10 cellular contexts compared by ENCODE assay signal in genomic region chr17:47692137-47692894, GRCh38. TPM values are rescaled to one million over a fixed set of nuclear protein-coding genes. Genes with fewer than 3 reads are reported as not detected.
DNase-seq lines count a peak whose midpoint lies in the region; ATAC-seq and TF ChIP-seq lines count a peak whose summit lies in the region.
"Had no signal": no experiment of that assay in that cellular context is flagged by ENCODE, and none has a peak within 500 bp of the region (broad histone marks: within the 10 kb centered on the region; RNA-seq: fewer than 3 reads in every experiment).

No MANE protein-coding gene starts in this region.

- H3K27me3 ChIP-seq in BLaER1 treated with 17β-estradiol and CSF1 and Interleukin-3, amounts not matched to agents 10 nM and 100 nM = no peaks in the 10 kb centered on the region
- H3K27me3 ChIP-seq in DND-41 (ENCODE audit: insufficient read depth, low read length, poor library complexity) (peaks cover 13% of the 10 kb centered on the region), hepatocyte (no peaks in the 10 kb centered on the region), thyroid gland (no peaks in the 10 kb centered on the region)
- H3K27me3 ChIP-seq: brain microvascular endothelial cell had no signal

- peaks cover 59 to 73% (median 63%) of the 10 kb centered on the region in 10 experiments for H3K4me1 ChIP-seq in BLaER1 treated with 17β-estradiol and CSF1 and Interleukin-3, amounts not matched to agents 10 nM and 100 nM
- H3K4me1 ChIP-seq in DND-41 (ENCODE audit: insufficient read depth, low read length) (peaks cover 31% of the 10 kb centered on the region), hepatocyte (ENCODE audit: insufficient read depth) (peaks cover 15% of the 10 kb centered on the region), thyroid gland (peaks cover 14 to 17% of the 10 kb centered on the region in 2 donors)

- DNase-seq in DND-41 = no peak
- DNase-seq in RWPE1 (ENCODE audit: low spot score) = no peak
- DNase-seq in hepatocyte (ENCODE audit: low spot score) = no peak
- DNase-seq in thyroid gland = no peak
- no peak for DNase-seq in putamen (ENCODE audit: low spot score)
- DNase-seq in NCI-H1105 treated with DMSO at 0.1 percent for 48 hours (lab: John Stamatoyannopoulos, UW) = no peak
- DNase-seq in Ammon's horn (ENCODE audit: low spot score) = no peak
- DNase-seq: brain microvascular endothelial cell had no signal

- H3K4me2 ChIP-seq in BLaER1 treated with 17β-estradiol and CSF1 and Interleukin-3, amounts not matched to agents 10 nM and 100 nM = peak overlapping the region; percentile 75 to 98 (median 92)
- H3K4me2 ChIP-seq in DND-41 (ENCODE audit: insufficient read depth, low read length) (peak overlapping the region; percentile 85; the same call in 1 of the 2 replicates), hepatocyte (peak overlapping the region; percentile 98)

- peak overlapping the region in 9 of 11 experiments; percentile 88 to 95 (median 90); a peak in 16 of 22 replicates for H3K9ac ChIP-seq in BLaER1 treated with 17β-estradiol and CSF1 and Interleukin-3, amounts not matched to agents 10 nM and 100 nM
- H3K9ac ChIP-seq in DND-41 (ENCODE audit: low read depth, low read length) = no peak overlapping the region

- H3K79me2 ChIP-seq in DND-41 (ENCODE audit: insufficient read depth, low read length) = no peaks in the 10 kb centered on the region
- H3K79me2 ChIP-seq in hepatocyte = no peaks in the 10 kb centered on the region

- ATAC-seq in DND-41 (ENCODE audit: insufficient read depth, low read depth) = no peak

- H3K36me3 ChIP-seq in BLaER1 treated with 17β-estradiol and CSF1 and Interleukin-3, amounts not matched to agents 10 nM and 100 nM = peaks cover 0 to 16% (median 5%) of the 10 kb centered on the region in 11 experiments; a peak in 11 of 22 replicates
- H3K36me3 ChIP-seq in DND-41 (ENCODE audit: insufficient read depth, low read length) = no peaks in the 10 kb centered on the region
- H3K36me3 ChIP-seq in hepatocyte (replicated peaks; ENCODE audit: insufficient read depth, low read depth) = no peaks in the 10 kb centered on the region
- H3K36me3 ChIP-seq in thyroid gland = no peaks in the 10 kb centered on the region
- H3K36me3 ChIP-seq: brain microvascular endothelial cell had no signal

- CTCF ChIA-PET in RWPE1 (lab: Yijun Ruan, JAX) = interaction anchor here (1.5 kb wide), 1 partner anchor 28 kb away, joined by 3 read pairs; no protein-coding TSS in a partner anchor

- peaks cover 5 to 33% (median 19%) of the 10 kb centered on the region in 11 experiments; a peak in 15 of 22 replicates for H4K20me1 ChIP-seq in BLaER1 treated with 17β-estradiol and CSF1 and Interleukin-3, amounts not matched to agents 10 nM and 100 nM
- peaks cover 30% of the 10 kb centered on the region for H4K20me1 ChIP-seq in DND-41 (ENCODE audit: insufficient read depth, low read length)
- no peaks in the 10 kb centered on the region for H4K20me1 ChIP-seq in hepatocyte (ENCODE audit: insufficient read depth, poor library complexity, severe bottlenecking)

- peak overlapping the region in 7 of 11 experiments; percentile 87 to 96 (median 93); a peak in 10 of 22 replicates for H3K27ac ChIP-seq in BLaER1 treated with 17β-estradiol and CSF1 and Interleukin-3, amounts not matched to agents 10 nM and 100 nM
- H3K27ac ChIP-seq in DND-41 (ENCODE audit: low read length) = no peak overlapping the region
- peak overlapping the region; percentile 24; the same call in 1 of the 2 replicates for H3K27ac ChIP-seq in RWPE1
- no peak overlapping the region for H3K27ac ChIP-seq in hepatocyte
- H3K27ac ChIP-seq in thyroid gland = no peak overlapping the region
- H3K27ac ChIP-seq: brain microvascular endothelial cell had no signal

- no peaks in the 10 kb centered on the region for H3K9me2 ChIP-seq in hepatocyte (replicated peaks; ENCODE audit: insufficient read depth)

- no peaks in the 10 kb centered on the region for H3K9me3 ChIP-seq in BLaER1 treated with 17β-estradiol and CSF1 and Interleukin-3, amounts not matched to agents 10 nM and 100 nM (replicated peaks in 1 of 11)
- H3K9me3 ChIP-seq in DND-41 (ENCODE audit: insufficient read depth, low read length, severe bottlenecking) (no peaks in the 10 kb centered on the region), hepatocyte (ENCODE audit: low read depth) (no peaks in the 10 kb centered on the region), thyroid gland (no peaks in the 10 kb centered on the region)

- H3K4me3 ChIP-seq in BLaER1 treated with 17β-estradiol and CSF1 and Interleukin-3, amounts not matched to agents 10 nM and 100 nM = peak overlapping the region in 8 of 10 experiments; percentile 65 to 89 (median 76); a peak in 10 of 20 replicates
- H3K4me3 ChIP-seq in DND-41 (ENCODE audit: low read depth in 1 of 2, low read length in 2 of 2) = no peak overlapping the region
- H3K4me3 ChIP-seq in hepatocyte = no peak overlapping the region
- no peak overlapping the region for H3K4me3 ChIP-seq in thyroid gland (replicated peaks in 1 of 3)

- TF ChIP-seq CTCF in DND-41 (IDR thresholded peaks at IDR 0.05; ENCODE audit: borderline replicate concordance, extremely low read depth, low read length, poor library complexity, severe bottlenecking) (no peak), RWPE1 (conservative IDR thresholded peaks at IDR 0.05; ENCODE audit: low read depth) (no peak), hepatocyte (IDR thresholded peaks at IDR 0.05; ENCODE audit: poor library complexity) (no peak), thyroid gland (IDR thresholded peaks at IDR 0.05) (no peak)

- POLR2A ChIA-PET in RWPE1 (lab: Yijun Ruan, JAX; ENCODE audit: low non-redundant PET) = no interaction called here

- intact Hi-C loops in thyroid gland (cut with DNase I) = loop anchor here (10.0 kb wide), 1 partner anchor 202 kb away; the partner anchor contains the start of gene SP2

- H2AFZ ChIP-seq in DND-41 (ENCODE audit: low read depth, low read length) = no peak overlapping the region
- no peak overlapping the region for H2AFZ ChIP-seq in hepatocyte

- TF ChIP-seq POLR2A in thyroid gland (IDR thresholded peaks at IDR 0.05) = no peak

- 57% methylated on average over 2 of the region's 2 CpGs for WGBS in hepatocyte (ENCODE audit: low lambda C conversion rate, missing lambda C conversion rate)
- WGBS in thyroid gland, 2 donors = 71 to 81% methylated on average over 2 of the region's 2 CpGs

RNA-seq across cellular contexts. Expression of gene TBKBP1, which starts 1.6 kb away (rescaled TPM):
- total RNA-seq in hepatocyte = 15.5 and 17.8 TPM in 2 replicates
- polyA plus RNA-seq in hepatocyte = 5.6 and 7.5 TPM in 2 replicates
- total RNA-seq in thyroid gland = 10 to 100 TPM in 2 of 4 donors, 1 to 10 TPM in 2; 8.2 to 11.0 (median 10.0) TPM

RNA-seq across cellular contexts. Expression of gene TBX21, which starts 40.7 kb away (rescaled TPM):
- not detected in 2 replicates for total RNA-seq in hepatocyte
- polyA plus RNA-seq in hepatocyte = not detected in 2 replicates
- 1 to 10 TPM in 2 of 4 donors, under 1 TPM in 2; 0.40 to 2.9 (median 0.87) TPM for total RNA-seq in thyroid gland
- total RNA-seq: pulmonary artery endothelial cell had no signal

RNA-seq across cellular contexts. Expression of gene KPNB1, which starts 42.6 kb away (rescaled TPM):
- total RNA-seq in hepatocyte (174 and 194 TPM in 2 replicates), thyroid gland (100 to 1,000 TPM; 134 to 207 (median 170) TPM)
- 56.8 and 59.5 TPM in 2 replicates for polyA plus RNA-seq in hepatocyte

Comparison
In these comparisons a context has a peak if more than half of its experiments do, and no peak if none do; other contexts are left out.
1. H3K27ac ChIP-seq: peak in BLaER1 treated with 17β-estradiol and CSF1 and Interleukin-3, amounts not matched to agents 10 nM and 100 nM (7 of 11) and RWPE1 (single experiment); none in DND-41 (single experiment), hepatocyte (single experiment) and thyroid gland (0 of 3).
2. H3K4me3 ChIP-seq: peak in BLaER1 treated with 17β-estradiol and CSF1 and Interleukin-3, amounts not matched to agents 10 nM and 100 nM (8 of 10); none in DND-41 (0 of 2), hepatocyte (single experiment) and thyroid gland (0 of 3).
3. Peak in every context shown above with its lines, with median percentiles within 50 percentile points of each other: H3K4me2 ChIP-seq.